Comparison of ENCODE assay signal across 15 cellular contexts in genomic region chr14:50603565-50603964, GRCh38.
"Had no signal": no experiment of that assay in that cellular context is flagged by ENCODE, and none has a peak within 500 bp of the region (broad histone marks: within the 10 kb centered on the region; RNA-seq: fewer than 3 reads in every experiment).

No MANE protein-coding gene starts in this region.

- FAIRE-seq: kidney, TTC549 had no signal

- H3K27ac Mint-ChIP-seq: natural killer cell had no signal

- H3K36me3 Mint-ChIP-seq: natural killer cell had no signal

- H3K27me3 ChIP-seq: neutrophil, transverse colon, vagina had no signal

- H3K4me3 Mint-ChIP-seq: natural killer cell had no signal

- ATAC-seq: natural killer cell had no signal

- H3K4me1 Mint-ChIP-seq: natural killer cell had no signal

- DNase-seq: activated effector memory CD4-positive, alpha-beta T cell treated with Interleukin-2 at 50 U/mL for 16 hours; activated naive CD4-positive, alpha-beta T cell treated with anti-CD3 and anti-CD28 coated beads, Interleukin-2, amount 50 U/mL, for 16 hours; activated T-cell treated with anti-CD3 and anti-CD28 coated beads, Interleukin-2, amount 50 U/mL, for 1 hour; central memory CD4-positive, alpha-beta T cell; effector memory CD4-positive, alpha-beta T cell; kidney; left ventricle myocardium inferior; natural killer cell; stimulated activated CD4-positive, alpha-beta T cell treated with anti-CD3 and anti-CD28 coated beads, Interleukin-4, amount 100 ng/mL, for 24 hours; stimulated activated naive CD4-positive, alpha-beta T cell; SW 1271; transverse colon had no signal

- H3K4me3 ChIP-seq: left ventricle myocardium inferior, transverse colon, vagina had no signal

- H3K9me3 Mint-ChIP-seq: natural killer cell had no signal

- H3K36me3 ChIP-seq: left ventricle myocardium inferior, neutrophil, transverse colon, vagina had no signal
